Comparison of ENCODE assay signal across 18 cellular contexts in the genomic region with DNA sequence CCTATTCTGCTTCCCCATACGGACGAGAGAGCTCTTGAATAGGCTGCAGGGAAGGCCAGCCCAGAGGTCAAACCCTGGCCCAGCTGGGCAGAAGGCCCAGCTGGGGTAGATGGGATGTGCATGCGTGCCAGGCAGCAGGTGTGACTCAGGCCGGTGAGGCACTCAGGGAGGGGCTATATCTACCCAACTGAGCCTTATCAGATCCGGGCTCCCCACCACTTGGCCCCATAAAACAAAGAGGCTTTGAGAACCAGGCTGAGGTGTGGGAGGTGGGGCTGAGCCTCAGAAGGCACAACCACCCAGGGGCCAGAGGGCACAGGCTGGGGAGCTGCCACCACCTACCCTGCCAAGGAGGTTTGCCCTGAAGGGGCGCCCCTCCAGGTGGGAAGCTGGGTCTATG. TPM values are rescaled to one million over a fixed set of nuclear protein-coding genes. Genes with fewer than 3 reads are reported as not detected.
"Had no signal": no experiment of that assay in that cellular context is flagged by ENCODE, and none has a peak within 500 bp of the region (broad histone marks: within the 10 kb centered on the region; RNA-seq: fewer than 3 reads in every experiment).

No MANE protein-coding gene starts in this region.

- H3K27me3 ChIP-seq: vagina had no signal

- H3K9me3 ChIP-seq: esophagus muscularis mucosa, vagina had no signal

- H3K4me1 ChIP-seq: esophagus muscularis mucosa, vagina had no signal

- H3K4me3 ChIP-seq: esophagus muscularis mucosa, vagina had no signal

- ATAC-seq: activated CD4-positive, alpha-beta T cell treated with anti-CD3 and anti-CD28 coated beads for 36 hours; activated T-cell treated with anti-CD3 and anti-CD28 coated beads, Interleukin-2, amount 50 U/mL, for 4 hours had no signal

- H3K27ac ChIP-seq: esophagus muscularis mucosa, vagina had no signal

- DNase-seq: activated CD4-positive, alpha-beta memory T cell treated with anti-CD3 and anti-CD28 coated beads, Interleukin-2, amount 10 ng/mL, durations not matched to agents 7 days and 5 days; activated CD4-positive, alpha-beta T cell treated with anti-CD3 and anti-CD28 coated beads for 36 hours; activated gamma-delta T cell; activated T-cell treated with anti-CD3 and anti-CD28 coated beads, Interleukin-2, amount 50 U/mL, for 4 hours; amniotic stem cell; cortex of kidney; effector CD4-positive, alpha-beta T cell; hypothalamus; kidney; mesendoderm; stimulated activated CD4-positive, alpha-beta T cell treated with anti-CD3 and anti-CD28 coated beads, Interleukin-12 subunit alpha, Interleukin-12 subunit beta, amount 100 ng/mL, for 4 hours; stimulated activated CD4-positive, alpha-beta T cell treated with anti-CD3 and anti-CD28 coated beads, Interleukin-2, amount 100 ng/mL, for 24 hours had no signal

- H3K36me3 ChIP-seq: esophagus muscularis mucosa, vagina had no signal

RNA-seq across cellular contexts. Expression of a gene that starts 8.0 kb away (rescaled TPM):
- total RNA-seq: activated CD4-positive, alpha-beta memory T cell treated with anti-CD3 and anti-CD28 coated beads, Interleukin-2, amount 10 ng/mL, durations not matched to agents 7 days and 5 days; activated CD4-positive, alpha-beta T cell treated with anti-CD3 and anti-CD28 coated beads for 36 hours; activated T-cell treated with anti-CD3 and anti-CD28 coated beads, Interleukin-2, amount 50 U/mL, for 4 hours; esophagus muscularis mucosa; liver; osteocyte; T-helper 1 cell treated with Interleukin-12 subunit alpha and Interleukin-12 subunit beta and Interleukin-4 antibody, amounts not matched to agents 30 ng/mL and 1 ng/mL, for 36 hours; vagina had no signal
- polyA plus RNA-seq: liver had no signal

RNA-seq across cellular contexts. Expression of a gene that starts 11.4 kb away (rescaled TPM):
- total RNA-seq: activated CD4-positive, alpha-beta memory T cell treated with anti-CD3 and anti-CD28 coated beads, Interleukin-2, amount 10 ng/mL, durations not matched to agents 7 days and 5 days; esophagus muscularis mucosa; osteocyte; T-helper 1 cell treated with Interleukin-12 subunit alpha and Interleukin-12 subunit beta and Interleukin-4 antibody, amounts not matched to agents 30 ng/mL and 1 ng/mL, for 36 hours; vagina had no signal

RNA-seq across cellular contexts. Expression of a gene that starts 56.1 kb away (rescaled TPM):
- total RNA-seq: activated CD4-positive, alpha-beta memory T cell treated with anti-CD3 and anti-CD28 coated beads, Interleukin-2, amount 10 ng/mL, durations not matched to agents 7 days and 5 days; activated CD4-positive, alpha-beta T cell treated with anti-CD3 and anti-CD28 coated beads for 36 hours; activated T-cell treated with anti-CD3 and anti-CD28 coated beads, Interleukin-2, amount 50 U/mL, for 4 hours; esophagus muscularis mucosa; kidney; liver; neural crest cell; osteocyte; T-helper 1 cell treated with Interleukin-12 subunit alpha and Interleukin-12 subunit beta and Interleukin-4 antibody, amounts not matched to agents 30 ng/mL and 1 ng/mL, for 36 hours; vagina had no signal
- polyA plus RNA-seq: liver had no signal
